Comparison of ENCODE assay signal across 8 cellular contexts in genomic region chr17:20009302-20010098, GRCh38.
DNase-seq lines count a peak whose midpoint lies in the region; ATAC-seq, FAIRE-seq and TF ChIP-seq lines count a peak whose summit lies in the region.

TSS of gene SPECC1 (plus strand) at chr17:20009359. CDS start at chr17:20096652, 87,293 bp downstream.

- H3K27me3 Mint-ChIP-seq in nephron (ENCODE audit: low read depth): peaks cover 79% of the 10 kb centered on the region
- H3K27me3 Mint-ChIP-seq in stimulated activated naive CD8-positive, alpha-beta T cell treated with anti-CD3 and anti-CD28 coated beads, Interleukin-15, amount 100 ng/mL, for 72 hours: peaks cover 83% of the 10 kb centered on the region

- peak; percentile 54 for DNase-seq in COR-L47 (lab: John Stamatoyannopoulos, UW)
- DNase-seq in HUDEP-2 (lab: John Stamatoyannopoulos, UW; ENCODE audit: unreplicated experiment in 76 of 76): peak in 72 of 76 experiments; percentile 6 to 90 (median 74)
- peak; percentile 25 for DNase-seq in RCC 7860 (ENCODE audit: low spot score)
- DNase-seq in activated T-cell treated with anti-CD3 and anti-CD28 coated beads, Interleukin-2, amount 50 U/mL, for 48 hours: peak; percentile 95
- peak; percentile 24 for DNase-seq in fibroblast of peridontal ligament (ENCODE audit: extremely low read depth)
- DNase-seq in stimulated activated naive CD8-positive, alpha-beta T cell treated with anti-CD3 and anti-CD28 coated beads, Interleukin-15, amount 100 ng/mL, for 72 hours: peak; percentile 88 to 95

- no peaks in the 10 kb centered on the region for H3K9me3 Mint-ChIP-seq in nephron
- no peaks in the 10 kb centered on the region for H3K9me3 Mint-ChIP-seq in stimulated activated naive CD8-positive, alpha-beta T cell treated with anti-CD3 and anti-CD28 coated beads, Interleukin-15, amount 100 ng/mL, for 72 hours

- no peak for FAIRE-seq in RCC 7860 (lab: Jason Lieb, UNC)

- no peaks in the 10 kb centered on the region for H3K36me3 Mint-ChIP-seq in nephron (ENCODE audit: low read depth)

- no peak within 1 kb of the TSS for H3K27ac Mint-ChIP-seq in nephron
- H3K27ac Mint-ChIP-seq in stimulated activated naive CD8-positive, alpha-beta T cell treated with anti-CD3 and anti-CD28 coated beads, Interleukin-15, amount 100 ng/mL, for 72 hours: no peak within 1 kb of the TSS

- ATAC-seq in GM21381 (IDR thresholded peaks at IDR 0.05; ENCODE audit: unreplicated experiment): peak; percentile 97
- ATAC-seq in stimulated activated naive CD8-positive, alpha-beta T cell treated with anti-CD3 and anti-CD28 coated beads, Interleukin-15, amount 100 ng/mL, for 72 hours: peak; percentile 98

- peak within 1 kb of the TSS; percentile 91 to 96 (median 95) for H3K4me3 Mint-ChIP-seq in nephron
- H3K4me3 Mint-ChIP-seq in stimulated activated naive CD8-positive, alpha-beta T cell treated with anti-CD3 and anti-CD28 coated beads, Interleukin-15, amount 100 ng/mL, for 72 hours: peak within 1 kb of the TSS; percentile 77 to 78

- TF ChIP-seq CTCF in nephron (IDR thresholded peaks at IDR 0.05; ENCODE audit: unreplicated experiment in 3 of 3): peak; percentile 99 to 100 (median 99)

- H3K4me1 Mint-ChIP-seq in nephron: peaks cover 10% of the 10 kb centered on the region
- H3K4me1 Mint-ChIP-seq in stimulated activated naive CD8-positive, alpha-beta T cell treated with anti-CD3 and anti-CD28 coated beads, Interleukin-15, amount 100 ng/mL, for 72 hours: peaks cover 10% of the 10 kb centered on the region

Comparison
In these comparisons a context has a peak if more than half of its experiments do, and no peak if none do; other contexts are left out.
1. Peak in every context shown above with its lines: DNase-seq and ATAC-seq.
2. DNase-seq: peak in every context shown above with its lines; median percentile 95 in activated T-cell treated with anti-CD3 and anti-CD28 coated beads, Interleukin-2, amount 50 U/mL, for 48 hours; 92 in stimulated activated naive CD8-positive, alpha-beta T cell treated with anti-CD3 and anti-CD28 coated beads, Interleukin-15, amount 100 ng/mL, for 72 hours; 74 in HUDEP-2; 54 in COR-L47; 25 in RCC 7860; 24 in fibroblast of peridontal ligament.